Comparison of ENCODE assay signal across 8 cellular contexts in genomic region chr12:123435636-123436016, GRCh38. TPM values are rescaled to one million over a fixed set of nuclear protein-coding genes. Genes with fewer than 3 reads are reported as not detected.
DNase-seq lines count a peak whose midpoint lies in the region; ATAC-seq and TF ChIP-seq lines count a peak whose summit lies in the region.

No MANE protein-coding gene starts in this region.

- H3K27me3 ChIP-seq in Loucy (ENCODE audit: insufficient read depth, low read length, poor library complexity, severe bottlenecking) (no peaks in the 10 kb centered on the region), dorsolateral prefrontal cortex (no peaks in the 10 kb centered on the region)

- no peaks in the 10 kb centered on the region for H3K36me3 Mint-ChIP-seq in natural killer cell treated with Interleukin-12 subunit alpha and Interleukin-12 subunit beta and Interleukin-15 and Interleukin-18, amount 100 ng/mL, for 72 hours

- H2AFZ ChIP-seq in Loucy (ENCODE audit: low read length) = peak overlapping the region; percentile 86; the same call in 1 of the 2 replicates

- H3K9ac ChIP-seq in Loucy (ENCODE audit: low read depth, low read length, poor library complexity, severe bottlenecking) = peak overlapping the region; percentile 73

- DNase-seq in AG10803 (ENCODE audit: low read depth) = no peak
- DNase-seq in dorsolateral prefrontal cortex = no peak
- DNase-seq in natural killer cell treated with Interleukin-12 subunit alpha and Interleukin-12 subunit beta and Interleukin-15 and Interleukin-18, amount 100 ng/mL, for 72 hours (ENCODE audit: low spot score) = no peak
- DNase-seq in CD1c-positive myeloid dendritic cell (ENCODE audit: extremely low spot score) = no peak
- no peak for DNase-seq in dermis blood vessel endothelial cell

- no peaks in the 10 kb centered on the region for H3K9me3 Mint-ChIP-seq in natural killer cell treated with Interleukin-12 subunit alpha and Interleukin-12 subunit beta and Interleukin-15 and Interleukin-18, amount 100 ng/mL, for 72 hours

- TF ChIP-seq CTCF in AG10803 (conservative IDR thresholded peaks at IDR 0.05; ENCODE audit: low read length) = no peak
- no peak for TF ChIP-seq CTCF in Loucy (conservative IDR thresholded peaks at IDR 0.05; ENCODE audit: low read length)
- no peak for TF ChIP-seq CTCF in dorsolateral prefrontal cortex (IDR thresholded peaks at IDR 0.05 in 54 of 56, conservative IDR thresholded peaks at IDR 0.05 in 2 of 56; ENCODE audit: low read depth in 1 of 56, partially characterized antibody in 56 of 56)

- H3K9me3 ChIP-seq in Loucy (ENCODE audit: insufficient read depth, low read depth, low read length) = no peaks in the 10 kb centered on the region

- peaks cover 40% of the 10 kb centered on the region for H3K79me2 ChIP-seq in Loucy (ENCODE audit: insufficient read depth, low read length)

- H3K9me2 ChIP-seq in Loucy (replicated peaks; ENCODE audit: low read depth, low read length) = no peaks in the 10 kb centered on the region

- H3K4me2 ChIP-seq in Loucy (ENCODE audit: low read depth, low read length, poor library complexity, severe bottlenecking) = peak overlapping the region; percentile 71

- peak overlapping the region in 51 of 59 donors; percentile 16 to 90 (median 77) for H3K27ac ChIP-seq in dorsolateral prefrontal cortex

- no peaks in the 10 kb centered on the region for H3K27me3 Mint-ChIP-seq in natural killer cell treated with Interleukin-12 subunit alpha and Interleukin-12 subunit beta and Interleukin-15 and Interleukin-18, amount 100 ng/mL, for 72 hours

- peak overlapping the region; percentile 97 for H3K4me3 Mint-ChIP-seq in natural killer cell treated with Interleukin-12 subunit alpha and Interleukin-12 subunit beta and Interleukin-15 and Interleukin-18, amount 100 ng/mL, for 72 hours

- H4K20me1 ChIP-seq in Loucy (ENCODE audit: insufficient read depth, low read length, poor library complexity, severe bottlenecking) = no peaks in the 10 kb centered on the region

- ATAC-seq in natural killer cell treated with Interleukin-12 subunit alpha and Interleukin-12 subunit beta and Interleukin-15 and Interleukin-18, amount 100 ng/mL, for 72 hours = no peak
- ATAC-seq in GM18907 (IDR thresholded peaks at IDR 0.05; ENCODE audit: unreplicated experiment) = no peak
- no peak for ATAC-seq in GM18517 (IDR thresholded peaks at IDR 0.05; ENCODE audit: unreplicated experiment)

- no peaks in the 10 kb centered on the region for H3F3A ChIP-seq in Loucy (ENCODE audit: low read depth)

- H3K4me1 ChIP-seq in Loucy (ENCODE audit: insufficient read depth, low read length, poor library complexity, severe bottlenecking) = peaks cover 31% of the 10 kb centered on the region

- H3K36me3 ChIP-seq in Loucy (ENCODE audit: insufficient read depth, low read length) = no peaks in the 10 kb centered on the region

- intact Hi-C loops in dorsolateral prefrontal cortex (cut with DNase I) = no loop called here

- H3K27ac Mint-ChIP-seq in natural killer cell treated with Interleukin-12 subunit alpha and Interleukin-12 subunit beta and Interleukin-15 and Interleukin-18, amount 100 ng/mL, for 72 hours = peak overlapping the region; percentile 93 to 94

- peaks cover 36 to 38% of the 10 kb centered on the region in 2 donors for H3K4me1 Mint-ChIP-seq in natural killer cell treated with Interleukin-12 subunit alpha and Interleukin-12 subunit beta and Interleukin-15 and Interleukin-18, amount 100 ng/mL, for 72 hours (ENCODE audit: low read depth in 2 of 2)

- H3K4me3 ChIP-seq in AG10803 (ENCODE audit: low read length) = peak overlapping the region; percentile 89
- peak overlapping the region; percentile 80 for H3K4me3 ChIP-seq in Loucy (ENCODE audit: low read length, poor library complexity, severe bottlenecking)
- peak overlapping the region; percentile 62 to 95 (median 87) for H3K4me3 ChIP-seq in dorsolateral prefrontal cortex

RNA-seq across cellular contexts. Expression of gene RILPL2, which starts 0.9 kb away (rescaled TPM):
- total RNA-seq in dorsolateral prefrontal cortex (1 to 10 TPM; 2.1 to 6.7 (median 3.9) TPM), dermis blood vessel endothelial cell (3.8 and 4.1 TPM in 2 replicates)
- total RNA-seq in natural killer cell treated with Interleukin-12 subunit alpha and Interleukin-12 subunit beta and Interleukin-15 and Interleukin-18, amount 100 ng/mL, for 72 hours = 10 to 100 TPM in 1 of 2 donors, 1 to 10 TPM in 1; 9.7 to 12.2 TPM

RNA-seq across cellular contexts. Expression of gene SNRNP35, which starts 22.3 kb away (rescaled TPM):
- total RNA-seq in dorsolateral prefrontal cortex (10 to 100 TPM; 18.2 to 41.5 (median 27.9) TPM), dermis blood vessel endothelial cell (11.3 and 14.0 TPM in 2 replicates)
- total RNA-seq in natural killer cell treated with Interleukin-12 subunit alpha and Interleukin-12 subunit beta and Interleukin-15 and Interleukin-18, amount 100 ng/mL, for 72 hours = 10 to 100 TPM; 27.3 to 36.9 TPM

RNA-seq across cellular contexts. Expression of gene KMT5A, which starts 51.7 kb away (rescaled TPM):
- total RNA-seq in dorsolateral prefrontal cortex (10 to 100 TPM; 23.6 to 63.9 (median 38.0) TPM), dermis blood vessel endothelial cell (36.6 and 56.2 TPM in 2 replicates)
- 10 to 100 TPM; 67.2 to 95.6 TPM for total RNA-seq in natural killer cell treated with Interleukin-12 subunit alpha and Interleukin-12 subunit beta and Interleukin-15 and Interleukin-18, amount 100 ng/mL, for 72 hours
